22 cellular contexts compared by ENCODE assay signal in genomic region chr5:84599964-84600363, GRCh38.
"Had no signal": no experiment of that assay in that cellular context is flagged by ENCODE, and none has a peak within 500 bp of the region (broad histone marks: within the 10 kb centered on the region; RNA-seq: fewer than 3 reads in every experiment).

No MANE protein-coding gene starts in this region.

- H3K27me3 ChIP-seq: right atrium auricular region, upper lobe of left lung had no signal

- H3K36me3 Mint-ChIP-seq: immature natural killer cell; naive thymus-derived CD4-positive, alpha-beta T cell had no signal

- H3K9me3 ChIP-seq: lower lobe of right lung, prostate gland, right atrium auricular region, upper lobe of left lung had no signal

- H3K27ac Mint-ChIP-seq: activated T-helper 2 cell treated with anti-CD3 and anti-CD28 coated beads, Interferon-gamma antibody, Interleukin-2, Interleukin-4, amounts not matched to agents 10 μg/mL and 5 μg/mL and 100 μg/mL, durations not matched to agents 14 hours and 24 hours and 36 hours; immature natural killer cell; naive thymus-derived CD4-positive, alpha-beta T cell; T-helper 1 cell treated with Interleukin-12 subunit alpha and Interleukin-12 subunit beta and Interleukin-4 antibody, amounts not matched to agents 30 μg/mL and 1 μg/mL, for 36 hours had no signal

- H3K9me3 Mint-ChIP-seq: activated T-helper 2 cell treated with anti-CD3 and anti-CD28 coated beads, Interferon-gamma antibody, Interleukin-2, Interleukin-4, amounts not matched to agents 10 μg/mL and 5 μg/mL and 100 μg/mL, durations not matched to agents 14 hours and 24 hours and 36 hours; T-helper 1 cell treated with Interleukin-12 subunit alpha and Interleukin-12 subunit beta and Interleukin-4 antibody, amounts not matched to agents 30 μg/mL and 1 μg/mL, for 36 hours had no signal

- H3K36me3 ChIP-seq: lower lobe of right lung, prostate gland, right atrium auricular region, upper lobe of left lung had no signal

- H3K4me1 ChIP-seq: lower lobe of right lung, prostate gland, right atrium auricular region, upper lobe of left lung had no signal

- ATAC-seq: activated T-cell treated with anti-CD3 and anti-CD28 coated beads, Interleukin-2, amount 50 U/mL, for 4 hours; left lobe of liver; naive thymus-derived CD4-positive, alpha-beta T cell; stimulated activated naive CD8-positive, alpha-beta T cell treated with anti-CD3 and anti-CD28 coated beads, Interleukin-15, Interleukin-2, amounts not matched to agents 100 U/mL and 50 U/mL, for 24 hours had no signal

- H3K27ac ChIP-seq: epithelial cell of prostate, lower lobe of right lung, prostate gland, right atrium auricular region, upper lobe of left lung had no signal

- H3K4me3 ChIP-seq: lower lobe of right lung, prostate gland, right atrium auricular region, upper lobe of left lung had no signal

- DNase-seq: activated CD4-positive, alpha-beta T cell treated with anti-CD3 and anti-CD28 coated beads for 4 hours; activated CD4-positive, alpha-beta T cell treated with anti-CD3 and anti-CD28 coated beads, Interleukin-2, amount 50 U/mL, for 48 hours; activated CD4-positive, CD25-positive, alpha-beta regulatory T cell; activated CD8-positive, alpha-beta memory T cell treated with anti-CD3 and anti-CD28 coated beads, Interleukin-2, amount 50 U/mL, for 48 hours; activated naive CD4-positive, alpha-beta T cell; activated T-cell treated with anti-CD3 and anti-CD28 coated beads, Interleukin-2, amount 50 U/mL, for 4 hours; amygdala; cortex of kidney; foreskin fibroblast; immature natural killer cell; lower lobe of right lung; naive thymus-derived CD4-positive, alpha-beta T cell; stimulated activated CD4-positive, alpha-beta T cell treated with anti-CD3 and anti-CD28 coated beads, Interleukin-4, amount 100 ng/mL, for 24 hours; stimulated activated naive CD8-positive, alpha-beta T cell treated with anti-CD3 and anti-CD28 coated beads, Interleukin-15, Interleukin-2, amounts not matched to agents 100 U/mL and 50 U/mL, for 24 hours; T1000 had no signal

- H3K4me3 Mint-ChIP-seq: activated T-cell treated with anti-CD3 and anti-CD28 coated beads, Interleukin-2, amount 50 U/mL, for 4 hours; immature natural killer cell; naive thymus-derived CD4-positive, alpha-beta T cell; T-helper 1 cell treated with Interleukin-12 subunit alpha and Interleukin-12 subunit beta and Interleukin-4 antibody, amounts not matched to agents 30 μg/mL and 1 μg/mL, for 36 hours had no signal

- H3K4me1 Mint-ChIP-seq: immature natural killer cell; naive thymus-derived CD4-positive, alpha-beta T cell had no signal

- H3K27me3 Mint-ChIP-seq: naive thymus-derived CD4-positive, alpha-beta T cell had no signal
